ENCODE assay signal across 19 cellular contexts in the genomic region with DNA sequence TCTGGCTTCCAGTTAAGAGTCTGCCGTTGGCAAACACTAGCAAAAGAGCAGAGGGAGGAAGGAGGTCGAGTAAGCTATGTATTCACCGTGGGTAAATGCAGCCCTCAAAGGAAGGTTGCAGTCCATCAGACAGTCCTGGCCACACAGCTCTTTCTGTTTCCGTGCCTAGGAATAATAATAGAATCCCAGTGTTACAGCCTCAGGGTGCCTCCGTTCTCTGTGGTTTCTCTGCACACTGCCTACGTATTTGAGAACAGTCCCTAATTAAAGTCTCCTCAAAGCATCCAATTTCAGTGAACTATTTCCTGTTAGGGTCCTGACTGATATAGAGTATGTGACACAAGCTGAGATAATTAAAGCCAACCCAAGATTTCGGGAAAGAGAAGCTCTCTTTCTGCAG.
DNase-seq lines count a peak whose midpoint lies in the region; ATAC-seq lines count a peak whose summit lies in the region.
"Had no signal": no experiment of that assay in that cellular context is flagged by ENCODE, and none has a peak within 500 bp of the region (broad histone marks: within the 10 kb centered on the region; RNA-seq: fewer than 3 reads in every experiment).

No MANE protein-coding gene starts in this region.

- H3K27ac ChIP-seq in SK-N-MC, result no peak overlapping the region
- H3K27ac ChIP-seq: GM23248 had no signal

- peak; percentile 31 for DNase-seq in ELF-1 (ENCODE audit: low read depth, low spot score)
- peak; percentile 47 for DNase-seq in SK-N-MC (ENCODE audit: low read depth, low spot score)
- DNase-seq in renal cortical epithelial cell (ENCODE audit: low read depth), result peak; percentile 9
- DNase-seq in GOT3 (lab: John Stamatoyannopoulos, UW), result no peak
- DNase-seq: ACHN; BE2C; C1 segment of cervical spinal cord; Caco-2; CD4-positive, CD25-positive, alpha-beta regulatory T cell; CD8-positive, alpha-beta memory T cell; GDM1; GM23248; H7; HFFc6; IMR-90 had no signal

- H3K4me3 ChIP-seq in SK-N-MC, result peak overlapping the region; percentile 25; the same call in 1 of the 2 replicates
- H3K4me3 ChIP-seq: GM23248, K562 had no signal

- H3K36me3 ChIP-seq in SK-N-MC (ENCODE audit: insufficient read depth, low read length), result no peaks in the 10 kb centered on the region
- H3K36me3 ChIP-seq: BE2C had no signal

- H3K9ac ChIP-seq in SK-N-MC (ENCODE audit: insufficient read length), result no peak overlapping the region
- H3K9ac ChIP-seq: GM23248 had no signal

- H3K9me3 ChIP-seq in SK-N-MC (ENCODE audit: low read depth, low read length), result no peaks in the 10 kb centered on the region
- H3K9me3 ChIP-seq: BE2C, Caco-2 had no signal

- ATAC-seq in HG03108 (IDR thresholded peaks at IDR 0.05; ENCODE audit: unreplicated experiment) (no peak), GM18907 (IDR thresholded peaks at IDR 0.05; ENCODE audit: unreplicated experiment) (no peak)
- ATAC-seq: HCT116, K562 had no signal
